In genomic region chr2:81901017-81901416, GRCh38 we compare ENCODE assay signal across 12 cellular contexts.
DNase-seq lines count a peak whose midpoint lies in the region; ATAC-seq and TF ChIP-seq lines count a peak whose summit lies in the region.
"Had no signal": no experiment of that assay in that cellular context is flagged by ENCODE, and none has a peak within 500 bp of the region (broad histone marks: within the 10 kb centered on the region; RNA-seq: fewer than 3 reads in every experiment).

No MANE protein-coding gene starts in this region.

- H3K9ac ChIP-seq in Loucy (ENCODE audit: low read depth, low read length, poor library complexity, severe bottlenecking) (no peak overlapping the region), mammary epithelial cell (ENCODE audit: insufficient read depth, low read length) (no peak overlapping the region)

- H2AFZ ChIP-seq in Loucy (ENCODE audit: low read length) (no peak overlapping the region), mammary epithelial cell (ENCODE audit: low read depth, low read length) (no peak overlapping the region)

- H3K36me3 Mint-ChIP-seq in neural crest cell (ENCODE audit: low read depth): no peaks in the 10 kb centered on the region

- 28% methylated on average over 3 of the region's 3 CpGs for WGBS in mammary epithelial cell (ENCODE audit: low coverage, missing lambda C conversion rate)

- no peaks in the 10 kb centered on the region for H3K36me3 ChIP-seq in Loucy (ENCODE audit: insufficient read depth, low read length)
- no peaks in the 10 kb centered on the region for H3K36me3 ChIP-seq in mammary epithelial cell (ENCODE audit: insufficient read depth, low read length)

- intact Hi-C loops in mammary epithelial cell (cut with micrococcal nuclease): no loop called here

- no peak overlapping the region for H3K27ac Mint-ChIP-seq in neural crest cell (ENCODE audit: unreplicated experiment)

- H3K4me2 ChIP-seq in Loucy (ENCODE audit: low read depth, low read length, poor library complexity, severe bottlenecking) (no peak overlapping the region), mammary epithelial cell (ENCODE audit: insufficient read depth, low read depth, low read length) (no peak overlapping the region)

- no peaks in the 10 kb centered on the region for H3K4me1 ChIP-seq in Loucy (ENCODE audit: insufficient read depth, low read length, poor library complexity, severe bottlenecking)
- no peaks in the 10 kb centered on the region for H3K4me1 ChIP-seq in mammary epithelial cell (ENCODE audit: insufficient read depth, low read length)

- in situ Hi-C loops in mammary epithelial cell (cut with MboI; ENCODE audit: low sequenced_read_pairs in 2 of 2): no loop called here

- H3K27me3 ChIP-seq in Loucy (ENCODE audit: insufficient read depth, low read length, poor library complexity, severe bottlenecking) (no peaks in the 10 kb centered on the region), mammary epithelial cell (ENCODE audit: insufficient read depth, low read length) (no peaks in the 10 kb centered on the region)

- no peaks in the 10 kb centered on the region for H3K4me1 Mint-ChIP-seq in neural crest cell

- H4K20me1 ChIP-seq in Loucy (ENCODE audit: insufficient read depth, low read length, poor library complexity, severe bottlenecking) (no peaks in the 10 kb centered on the region), mammary epithelial cell (ENCODE audit: insufficient read depth, low read length) (no peaks in the 10 kb centered on the region)

- BruUV-seq in mammary epithelial cell (replicated peaks; lab: Mats Ljungman, UMichigan): no TSS peak

- H3K27me3 Mint-ChIP-seq in neural crest cell (ENCODE audit: low read depth): no peaks in the 10 kb centered on the region

- no peaks in the 10 kb centered on the region for H3K9me2 ChIP-seq in Loucy (replicated peaks; ENCODE audit: low read depth, low read length)

- H3K9me3 ChIP-seq in Loucy (ENCODE audit: insufficient read depth, low read depth, low read length) (no peaks in the 10 kb centered on the region), mammary epithelial cell (replicated peaks; ENCODE audit: insufficient read depth, low read length) (no peaks in the 10 kb centered on the region)

- H3K4me3 ChIP-seq in Loucy (ENCODE audit: low read length, poor library complexity, severe bottlenecking): no peak overlapping the region
- H3K4me3 ChIP-seq in mammary epithelial cell (replicated peaks in 1 of 3; ENCODE audit: insufficient read depth in 1 of 3, low read depth in 2 of 3, low read length in 3 of 3): no peak overlapping the region

- peak; percentile 39 for TF ChIP-seq CTCF in Loucy (conservative IDR thresholded peaks at IDR 0.05; ENCODE audit: low read length)
- peak; percentile 25 to 32 for TF ChIP-seq CTCF in mammary epithelial cell (conservative IDR thresholded peaks at IDR 0.05 in 1 of 2, IDR thresholded peaks at IDR 0.05 in 1 of 2; ENCODE audit: extremely low read depth in 1 of 2, insufficient read depth in 1 of 2, low read depth in 1 of 2, low read length in 2 of 2)
- peak; percentile 60 for TF ChIP-seq CTCF in neural crest cell (conservative IDR thresholded peaks at IDR 0.05)

- CTCF ChIA-PET in mammary epithelial cell (lab: Charles Lee; ENCODE audit: low non-redundant PET): no interaction called here

- dilution Hi-C loops in mammary epithelial cell (cut with HindIII; ENCODE audit: low sequenced_read_pairs): no loop called here

- peaks cover 3% of the 10 kb centered on the region for H3K9me3 Mint-ChIP-seq in neural crest cell

- no peaks in the 10 kb centered on the region for H3K79me2 ChIP-seq in Loucy (ENCODE audit: insufficient read depth, low read length)
- H3K79me2 ChIP-seq in mammary epithelial cell (ENCODE audit: insufficient read depth, low read length): no peaks in the 10 kb centered on the region

- no peaks in the 10 kb centered on the region for H3F3A ChIP-seq in Loucy (ENCODE audit: low read depth)

- H3K27ac ChIP-seq in mammary epithelial cell (ENCODE audit: insufficient read depth, low read depth, low read length): no peak overlapping the region

- H3K4me3 Mint-ChIP-seq in neural crest cell: no peak overlapping the region

- DNase-seq in NCI-H1092 treated with DMSO at 0.1 percent for 48 hours (lab: John Stamatoyannopoulos, UW): peak; percentile 7
- no peak for DNase-seq in NCI-H1092 (lab: John Stamatoyannopoulos, UW)
- no peak for DNase-seq in mammary epithelial cell
- no peak for DNase-seq in neural crest cell (ENCODE audit: low read depth, low spot score)
- no peak for DNase-seq in midbrain (lab: John Stamatoyannopoulos, UW)
- DNase-seq in NCI-H146 (lab: John Stamatoyannopoulos, UW): no peak
- DNase-seq: left ventricle myocardium superior, occipital lobe, RPMI8226, T-helper 9 cell had no signal

- no peak for ATAC-seq in GM21526 (IDR thresholded peaks at IDR 0.05; ENCODE audit: low FRiP score, unreplicated experiment)
- ATAC-seq: left ventricle myocardium superior had no signal
